ENCODE assay signal across 11 cellular contexts in genomic region chrX:38282044-38282443, GRCh38. TPM values are rescaled to one million over a fixed set of nuclear protein-coding genes. Genes with fewer than 3 reads are reported as not detected.
DNase-seq lines count a peak whose midpoint lies in the region; ATAC-seq, FAIRE-seq and TF ChIP-seq lines count a peak whose summit lies in the region.
"Had no signal": no experiment of that assay in that cellular context is flagged by ENCODE, and none has a peak within 500 bp of the region (broad histone marks: within the 10 kb centered on the region; RNA-seq: fewer than 3 reads in every experiment).

No MANE protein-coding gene starts in this region.

- ATAC-seq in DND-41 (ENCODE audit: insufficient read depth, low read depth), result no peak
- ATAC-seq in stimulated activated effector memory CD8-positive, alpha-beta T cell treated with anti-CD3 and anti-CD28 coated beads, Interleukin-12 subunit alpha, Interleukin-12 subunit beta, amount 100 ng/mL, for 72 hours, result no peak

- TF ChIP-seq POLR2A in endothelial cell of umbilical vein (IDR thresholded peaks at IDR 0.05; ENCODE audit: low read depth, low read length), result no peak
- TF ChIP-seq POLR2A in Peyer's patch (IDR thresholded peaks at IDR 0.05), result no peak

- intact Hi-C loops in endothelial cell of umbilical vein (cut with micrococcal nuclease), result no loop called here

- H3K4me3 Mint-ChIP-seq in stimulated activated effector memory CD8-positive, alpha-beta T cell treated with anti-CD3 and anti-CD28 coated beads, Interleukin-12 subunit alpha, Interleukin-12 subunit beta, amount 100 ng/mL, for 72 hours, result no peak overlapping the region

- H3K4me3 ChIP-seq in DND-41 (ENCODE audit: low read depth in 1 of 2, low read length in 2 of 2) (no peak overlapping the region), Loucy (ENCODE audit: low read length, poor library complexity, severe bottlenecking) (no peak overlapping the region), endothelial cell of umbilical vein (replicated peaks in 1 of 3; ENCODE audit: insufficient read depth in 1 of 3, low read depth in 1 of 3, low read length in 3 of 3) (no peak overlapping the region), Peyer's patch (no peak overlapping the region)
- H3K4me3 ChIP-seq: spleen had no signal

- dilution Hi-C loops in endothelial cell of umbilical vein (cut with MboI; ENCODE audit: extremely low pct_ligation_motif_present, low sequenced_read_pairs), result no loop called here

- H3F3A ChIP-seq in Loucy (ENCODE audit: low read depth), result no peaks in the 10 kb centered on the region

- H2AFZ ChIP-seq in DND-41 (ENCODE audit: low read depth, low read length), result no peak overlapping the region
- H2AFZ ChIP-seq in Loucy (ENCODE audit: low read length), result no peak overlapping the region
- H2AFZ ChIP-seq in endothelial cell of umbilical vein (ENCODE audit: low read depth, low read length), result no peak overlapping the region

- no peaks in the 10 kb centered on the region for H3K27me3 ChIP-seq in DND-41 (ENCODE audit: insufficient read depth, low read length, poor library complexity)
- no peaks in the 10 kb centered on the region for H3K27me3 ChIP-seq in Loucy (ENCODE audit: insufficient read depth, low read length, poor library complexity, severe bottlenecking)
- no peaks in the 10 kb centered on the region for H3K27me3 ChIP-seq in endothelial cell of umbilical vein (ENCODE audit: control insufficient read depth in 2 of 2, insufficient read depth in 2 of 2, low read length in 2 of 2)
- H3K27me3 ChIP-seq in Peyer's patch, result no peaks in the 10 kb centered on the region

- BruUV-seq in endothelial cell of umbilical vein (replicated peaks; lab: Mats Ljungman, UMichigan), result no TSS peak

- H3K9me3 ChIP-seq in DND-41 (ENCODE audit: insufficient read depth, low read length, severe bottlenecking) (no peaks in the 10 kb centered on the region), Loucy (ENCODE audit: insufficient read depth, low read depth, low read length) (no peaks in the 10 kb centered on the region), endothelial cell of umbilical vein (replicated peaks; ENCODE audit: control insufficient read depth, insufficient read depth, low read length) (no peaks in the 10 kb centered on the region), Peyer's patch (no peaks in the 10 kb centered on the region)
- H3K9me3 ChIP-seq: spleen had no signal

- H3K36me3 ChIP-seq in DND-41 (ENCODE audit: insufficient read depth, low read length) (no peaks in the 10 kb centered on the region), Loucy (ENCODE audit: insufficient read depth, low read length) (peaks cover 20% of the 10 kb centered on the region; the same call in 1 of the 2 replicates), endothelial cell of umbilical vein (ENCODE audit: control insufficient read depth in 2 of 2, extremely low read depth in 1 of 2, insufficient read depth in 2 of 2, low read length in 2 of 2) (no peaks in the 10 kb centered on the region), Peyer's patch (no peaks in the 10 kb centered on the region)
- H3K36me3 ChIP-seq: spleen had no signal

- H3K9ac ChIP-seq in DND-41 (ENCODE audit: low read depth, low read length) (no peak overlapping the region), Loucy (ENCODE audit: low read depth, low read length, poor library complexity, severe bottlenecking) (no peak overlapping the region), endothelial cell of umbilical vein (replicated peaks; ENCODE audit: extremely low read depth, insufficient read depth, low read length) (no peak overlapping the region)

- H3K27ac Mint-ChIP-seq in stimulated activated effector memory CD8-positive, alpha-beta T cell treated with anti-CD3 and anti-CD28 coated beads, Interleukin-12 subunit alpha, Interleukin-12 subunit beta, amount 100 ng/mL, for 72 hours, result no peak overlapping the region

- no peaks in the 10 kb centered on the region for H3K4me1 ChIP-seq in DND-41 (ENCODE audit: insufficient read depth, low read length)
- no peaks in the 10 kb centered on the region for H3K4me1 ChIP-seq in Loucy (ENCODE audit: insufficient read depth, low read length, poor library complexity, severe bottlenecking)
- H3K4me1 ChIP-seq in endothelial cell of umbilical vein (ENCODE audit: control insufficient read depth, extremely low read depth, insufficient read depth, low read length), result peaks cover 3% of the 10 kb centered on the region
- H3K4me1 ChIP-seq in Peyer's patch, result no peaks in the 10 kb centered on the region
- H3K4me1 ChIP-seq: spleen had no signal

- DNase-seq in DND-41, result no peak
- DNase-seq in endothelial cell of umbilical vein (ENCODE audit: low read depth, low spot score), result peak; percentile 8
- DNase-seq in medulla oblongata (ENCODE audit: extremely low spot score), result peak; percentile 4
- no peak for DNase-seq in activated CD8-positive, alpha-beta memory T cell treated with anti-CD3 and anti-CD28 coated beads, Interleukin-2, amount 50 U/mL, for 48 hours
- no peak for DNase-seq in stimulated activated effector memory CD8-positive, alpha-beta T cell treated with anti-CD3 and anti-CD28 coated beads, Interleukin-12 subunit alpha, Interleukin-12 subunit beta, amount 100 ng/mL, for 72 hours (ENCODE audit: low spot score in 2 of 2)
- no peak for DNase-seq in Peyer's patch
- DNase-seq in activated CD4-positive, CD25-positive, alpha-beta regulatory T cell treated with anti-CD3 and anti-CD28 coated beads, Interleukin-2, amount 50 U/mL, for 72 hours, result no peak
- DNase-seq: DMS79, spleen, T1000 had no signal

- no peaks in the 10 kb centered on the region for H3K79me2 ChIP-seq in DND-41 (ENCODE audit: insufficient read depth, low read length)
- no peaks in the 10 kb centered on the region for H3K79me2 ChIP-seq in Loucy (ENCODE audit: insufficient read depth, low read length)
- no peaks in the 10 kb centered on the region for H3K79me2 ChIP-seq in endothelial cell of umbilical vein (ENCODE audit: control insufficient read depth, insufficient read depth, low read length)

- no peak for FAIRE-seq in endothelial cell of umbilical vein (lab: Jason Lieb, UNC)

- H3K9me3 Mint-ChIP-seq in stimulated activated effector memory CD8-positive, alpha-beta T cell treated with anti-CD3 and anti-CD28 coated beads, Interleukin-12 subunit alpha, Interleukin-12 subunit beta, amount 100 ng/mL, for 72 hours, result no peaks in the 10 kb centered on the region

- no peaks in the 10 kb centered on the region for H4K20me1 ChIP-seq in DND-41 (ENCODE audit: insufficient read depth, low read length)
- no peaks in the 10 kb centered on the region for H4K20me1 ChIP-seq in Loucy (ENCODE audit: insufficient read depth, low read length, poor library complexity, severe bottlenecking)
- no peaks in the 10 kb centered on the region for H4K20me1 ChIP-seq in endothelial cell of umbilical vein (replicated peaks; ENCODE audit: control insufficient read depth, extremely low read depth, insufficient read depth, low read length)

- H3K4me1 Mint-ChIP-seq in stimulated activated effector memory CD8-positive, alpha-beta T cell treated with anti-CD3 and anti-CD28 coated beads, Interleukin-12 subunit alpha, Interleukin-12 subunit beta, amount 100 ng/mL, for 72 hours, result no peaks in the 10 kb centered on the region

- H3K27ac ChIP-seq in DND-41 (ENCODE audit: low read length), result no peak overlapping the region
- H3K27ac ChIP-seq in endothelial cell of umbilical vein (ENCODE audit: insufficient read depth, low read depth, low read length), result no peak overlapping the region
- no peak overlapping the region for H3K27ac ChIP-seq in Peyer's patch
- H3K27ac ChIP-seq: spleen had no signal

- POLR2A ChIA-PET in endothelial cell of umbilical vein (lab: Charles Lee), result no interaction called here

- H3K36me3 Mint-ChIP-seq in stimulated activated effector memory CD8-positive, alpha-beta T cell treated with anti-CD3 and anti-CD28 coated beads, Interleukin-12 subunit alpha, Interleukin-12 subunit beta, amount 100 ng/mL, for 72 hours, result peaks cover 6% of the 10 kb centered on the region

- H3K9me1 ChIP-seq in endothelial cell of umbilical vein (replicated peaks; ENCODE audit: control insufficient read depth, extremely low read depth, insufficient read depth, low read length), result no peaks in the 10 kb centered on the region

- CTCF ChIA-PET in endothelial cell of umbilical vein (lab: Charles Lee), result interaction anchor here (0.6 to 2.6 kb wide), 14 partner anchors 9 to 537 kb away, joined by 3 to 50 read pairs (median 5); partner anchors contain the start of gene RPGR

- TF ChIP-seq CTCF in DND-41 (IDR thresholded peaks at IDR 0.05; ENCODE audit: borderline replicate concordance, extremely low read depth, low read length, poor library complexity, severe bottlenecking), result peak; percentile 11
- peak; percentile 40 for TF ChIP-seq CTCF in Loucy (conservative IDR thresholded peaks at IDR 0.05; ENCODE audit: low read length)
- peak; percentile 5 to 42 for TF ChIP-seq CTCF in endothelial cell of umbilical vein (IDR thresholded peaks at IDR 0.05; ENCODE audit: extremely low read depth in 1 of 2, insufficient read depth in 1 of 2, low read depth in 1 of 2, low read length in 2 of 2)
- TF ChIP-seq CTCF in Peyer's patch (IDR thresholded peaks at IDR 0.05), result peak in 2 of 6 experiments; percentile 9 to 14

- H3K4me2 ChIP-seq in DND-41 (ENCODE audit: insufficient read depth, low read length) (no peak overlapping the region), Loucy (ENCODE audit: low read depth, low read length, poor library complexity, severe bottlenecking) (no peak overlapping the region), endothelial cell of umbilical vein (ENCODE audit: insufficient read depth, low read length) (no peak overlapping the region)

- H3K9me2 ChIP-seq in Loucy (replicated peaks; ENCODE audit: low read depth, low read length), result no peaks in the 10 kb centered on the region

TF ChIP-seq in endothelial cell of umbilical vein, 7 proteins besides CTCF, POLR2A, EP300 and RAD21 (continues in another document):
- TF ChIP-seq JUN (IDR thresholded peaks at IDR 0.05; ENCODE audit: borderline replicate concordance, insufficient read depth, insufficient read length, low read depth) (no peak), MYC (IDR thresholded peaks at IDR 0.05; ENCODE audit: low read depth, low read length) (no peak), EZH2 (IDR thresholded peaks at IDR 0.05; ENCODE audit: borderline replicate concordance, low read depth, low read length, severe bottlenecking) (no peak), MAX (IDR thresholded peaks at IDR 0.05; ENCODE audit: insufficient read depth, insufficient read length) (no peak)

RNA-seq across cellular contexts. Expression of gene RPGR, which starts 45.3 kb away (rescaled TPM):
- total RNA-seq in endothelial cell of umbilical vein, result 21.1 and 24.0 TPM in 2 replicates
- polyA plus RNA-seq in endothelial cell of umbilical vein, result 1.8 and 2.7 TPM in 2 replicates
- 3.0 and 3.5 TPM in 2 replicates for polyA plus RNA-seq in endothelial cell of umbilical vein (2011; cell fraction: cytosol; rRNA removed)
- 17.5 and 24.5 TPM in 2 replicates for polyA plus RNA-seq in endothelial cell of umbilical vein (2011; cell fraction: nucleus; rRNA removed)
- 18.9 and 29.3 TPM in 2 replicates for polyA plus RNA-seq in endothelial cell of umbilical vein (2012)
- polyA minus RNA-seq in endothelial cell of umbilical vein, result 11.8 and 19.2 TPM in 2 replicates
- 2.9 TPM for polyA minus RNA-seq in endothelial cell of umbilical vein (2011; cell fraction: cytosol; rRNA and poly(A)+ RNA removed)
- 34.0 and 37.1 TPM in 2 replicates for polyA minus RNA-seq in endothelial cell of umbilical vein (2011; cell fraction: nucleus; rRNA and poly(A)+ RNA removed)
- total RNA-seq in Peyer's patch, result 10 to 100 TPM in 3 of 4 donors, 1 to 10 TPM in 1; 5.4 to 72.6 (median 22.3) TPM

Comparison
In these comparisons a context has a peak if more than half of its experiments do, and no peak if none do; other contexts are left out.
1. DNase-seq: peak in endothelial cell of umbilical vein (single experiment) and medulla oblongata (single experiment); none in DND-41 (single experiment), activated CD8-positive, alpha-beta memory T cell treated with anti-CD3 and anti-CD28 coated beads, Interleukin-2, amount 50 U/mL, for 48 hours (single experiment), stimulated activated effector memory CD8-positive, alpha-beta T cell treated with anti-CD3 and anti-CD28 coated beads, Interleukin-12 subunit alpha, Interleukin-12 subunit beta, amount 100 ng/mL, for 72 hours (0 of 2), Peyer's patch (0 of 3) and activated CD4-positive, CD25-positive, alpha-beta regulatory T cell treated with anti-CD3 and anti-CD28 coated beads, Interleukin-2, amount 50 U/mL, for 72 hours (single experiment).